1 cellular context compared by ENCODE assay signal in genomic region chr2:47078541-47079482, GRCh38.
A peak's percentile ranks its signal among the peaks of the same experiment; 100 is the strongest.
TF ChIP-seq lines count a peak whose summit lies in the region.

No MANE protein-coding gene starts in this region.

TF ChIP-seq in HepG2, 621 proteins besides CTCF, POLR2A, EP300 and RAD21 (continued from another document and continues in another):
- TF ChIP-seq ZNF800 (CRISPR knock-in tag; IDR thresholded peaks at IDR 0.05) (0 out of 2 replicates have a peak, but pooled peaks have one; percentile 49), ZNF441 (CRISPR knock-in tag; IDR thresholded peaks at IDR 0.05; ENCODE audit: borderline replicate concordance) (no peak), MLXIP (CRISPR knock-in tag; IDR thresholded peaks at IDR 0.05; ENCODE audit: borderline replicate concordance) (no peak), ZNF615 (CRISPR knock-in tag; IDR thresholded peaks at IDR 0.05; ENCODE audit: borderline replicate concordance) (no peak), ZBTB4 (CRISPR knock-in tag; IDR thresholded peaks at IDR 0.05; ENCODE audit: borderline replicate concordance) (0 out of 2 replicates have a peak, but pooled peaks have one; percentile 51), ZNF18 (CRISPR knock-in tag; IDR thresholded peaks at IDR 0.05; ENCODE audit: insufficient replicate concordance) (no peak), ZNF703 (CRISPR knock-in tag; IDR thresholded peaks at IDR 0.05; ENCODE audit: borderline replicate concordance) (no peak), HOMEZ (CRISPR knock-in tag; IDR thresholded peaks at IDR 0.05; ENCODE audit: low read depth) (peak; percentile 81), KIAA2018 (CRISPR knock-in tag; IDR thresholded peaks at IDR 0.05; ENCODE audit: borderline replicate concordance) (no peak), ZNF136 (CRISPR knock-in tag; IDR thresholded peaks at IDR 0.05; ENCODE audit: low read depth) (no peak), ZNF83 (CRISPR knock-in tag; IDR thresholded peaks at IDR 0.05; ENCODE audit: borderline replicate concordance) (no peak), EZH2 (conservative IDR thresholded peaks at IDR 0.05; ENCODE audit: low read depth, low read length) (no peak), ZNF317 (CRISPR knock-in tag; IDR thresholded peaks at IDR 0.05) (peak; percentile 97), ZBTB39 (CRISPR knock-in tag; IDR thresholded peaks at IDR 0.05) (peak; percentile 93; the same call in 1 of the 2 replicates), GABPB1 (CRISPR knock-in tag; IDR thresholded peaks at IDR 0.05) (no peak; the same call in 1 of the 2 replicates), ZNF589 (CRISPR knock-in tag; conservative IDR thresholded peaks at IDR 0.05) (peak; percentile 59; the same call in 1 of the 2 replicates), ZNF704 (CRISPR knock-in tag; IDR thresholded peaks at IDR 0.05; ENCODE audit: borderline replicate concordance) (0 out of 2 replicates have a peak, but pooled peaks have one; percentile 67), PREB (CRISPR knock-in tag; IDR thresholded peaks at IDR 0.05) (no peak), HNRNPK (IDR thresholded peaks at IDR 0.05; ENCODE audit: low read depth, low read length, poor library complexity, severe bottlenecking) (no peak), GPBP1L1 (CRISPR knock-in tag; IDR thresholded peaks at IDR 0.05) (no peak), TBP (CRISPR knock-in tag; IDR thresholded peaks at IDR 0.05) (no peak), HOXA5 (CRISPR knock-in tag; IDR thresholded peaks at IDR 0.05) (0 out of 2 replicates have a peak, but pooled peaks have one; percentile 72)
